Comparison of ENCODE assay signal across 15 cellular contexts in the genomic region with DNA sequence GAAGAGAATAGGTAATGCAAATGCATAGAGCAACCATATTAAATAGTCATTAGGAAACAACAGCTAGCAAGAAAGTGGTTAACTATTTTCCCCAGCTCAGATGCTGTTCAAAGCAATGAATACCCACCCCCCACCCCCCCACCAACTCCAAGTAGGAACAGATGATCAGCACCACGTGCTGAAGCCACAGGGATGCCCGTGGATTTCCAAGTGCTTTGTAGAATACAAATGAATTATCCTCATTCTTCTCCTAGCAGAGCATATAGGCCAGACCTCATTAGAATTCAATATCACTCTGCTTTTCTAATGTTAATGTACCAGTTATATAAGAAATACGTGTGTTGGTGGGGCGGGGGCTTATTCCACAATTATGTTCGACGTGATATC.
DNase-seq lines count a peak whose midpoint lies in the region; ATAC-seq and TF ChIP-seq lines count a peak whose summit lies in the region.
"Had no signal": no experiment of that assay in that cellular context is flagged by ENCODE, and none has a peak within 500 bp of the region (broad histone marks: within the 10 kb centered on the region; RNA-seq: fewer than 3 reads in every experiment).

No MANE protein-coding gene starts in this region.

- peak overlapping the region; percentile 54 to 73 (median 68) for H3K27ac Mint-ChIP-seq in nephron

- H3K36me3 ChIP-seq in HEK293 (ENCODE audit: control insufficient read depth in 2 of 2, insufficient read depth in 1 of 2, low read length in 2 of 2) (no peaks in the 10 kb centered on the region), WERI-Rb-1 (no peaks in the 10 kb centered on the region), tibial artery (no peaks in the 10 kb centered on the region), hepatocyte (replicated peaks; ENCODE audit: insufficient read depth, low read depth) (no peaks in the 10 kb centered on the region)
- H3K36me3 ChIP-seq: ascending aorta, thoracic aorta had no signal

- WGBS in hepatocyte (ENCODE audit: low lambda C conversion rate, missing lambda C conversion rate), result 66% methylated on average over 6 of the region's 6 CpGs

- POLR2A ChIA-PET in HEK293 (lab: Yijun Ruan, JAX), result no interaction called here

- intact Hi-C loops in tibial artery (cut with DNase I; ENCODE audit: low total_unique reads), result no loop called here

- no peak overlapping the region for H2AFZ ChIP-seq in hepatocyte

- DNase-seq in NCI-H2081 treated with DMSO at 0.1 percent for 48 hours (lab: John Stamatoyannopoulos, UW) (peak; percentile 89), WERI-Rb-1 (peak; percentile 39), tibial artery (no peak), coronary artery (ENCODE audit: low spot score) (no peak), hepatocyte (ENCODE audit: low spot score) (no peak)
- DNase-seq: activated CD8-positive, alpha-beta memory T cell treated with anti-CD3 and anti-CD28 coated beads for 24 hours; activated effector memory CD4-positive, alpha-beta T cell treated with Interleukin-2 at 50 U/mL for 16 hours; NCI-H2029 treated with DMSO at 0.1 percent for 48 hours; stimulated activated CD4-positive, alpha-beta T cell treated with anti-CD3 and anti-CD28 coated beads, Interleukin-4, amount 100 ng/mL, for 1 hour; stimulated activated CD8-positive, alpha-beta memory T cell treated with anti-CD3 and anti-CD28 coated beads, Interleukin-4, amount 100 ng/mL, for 48 hours had no signal

- peaks cover 62% of the 10 kb centered on the region for H3K4me1 ChIP-seq in HEK293 (ENCODE audit: control insufficient read depth, insufficient read depth, low read length)
- H3K4me1 ChIP-seq in tibial artery, result no peaks in the 10 kb centered on the region
- no peaks in the 10 kb centered on the region for H3K4me1 ChIP-seq in hepatocyte (ENCODE audit: insufficient read depth)
- H3K4me1 ChIP-seq: ascending aorta had no signal

- H3K4me1 Mint-ChIP-seq in nephron, result peaks cover 48% of the 10 kb centered on the region

- H3K9me3 Mint-ChIP-seq in nephron, result no peaks in the 10 kb centered on the region

- no peak overlapping the region for H3K27ac ChIP-seq in HEK293 (ENCODE audit: extremely low read depth, low read depth, low read length)
- H3K27ac ChIP-seq in WERI-Rb-1, result peak overlapping the region; percentile 80
- H3K27ac ChIP-seq in tibial artery, result no peak overlapping the region
- no peak overlapping the region for H3K27ac ChIP-seq in coronary artery
- H3K27ac ChIP-seq in hepatocyte, result no peak overlapping the region
- H3K27ac ChIP-seq: ascending aorta, thoracic aorta had no signal

- H3K9me2 ChIP-seq in hepatocyte (replicated peaks; ENCODE audit: insufficient read depth), result no peaks in the 10 kb centered on the region

- H3K4me2 ChIP-seq in hepatocyte, result no peak overlapping the region

- H3K27me3 ChIP-seq in WERI-Rb-1 (ENCODE audit: insufficient read depth, low read depth, severe bottlenecking) (no peaks in the 10 kb centered on the region), tibial artery (peaks cover 0 to 3% of the 10 kb centered on the region in 2 donors), hepatocyte (peaks cover 50% of the 10 kb centered on the region)
- H3K27me3 ChIP-seq: ascending aorta had no signal

- no peak overlapping the region for H3K4me3 ChIP-seq in HEK293 (ENCODE audit: low read depth, low read length)
- H3K4me3 ChIP-seq in WERI-Rb-1 (ENCODE audit: low read depth, low read length), result peak overlapping the region; percentile 45
- no peak overlapping the region for H3K4me3 ChIP-seq in tibial artery
- H3K4me3 ChIP-seq in coronary artery, result no peak overlapping the region
- H3K4me3 ChIP-seq in hepatocyte, result no peak overlapping the region
- H3K4me3 ChIP-seq: ascending aorta, thoracic aorta had no signal

- no peaks in the 10 kb centered on the region for H3K79me2 ChIP-seq in hepatocyte

- H3K36me3 Mint-ChIP-seq in nephron (ENCODE audit: low read depth), result no peaks in the 10 kb centered on the region

- no peak for TF ChIP-seq CTCF in HEK293 (tag by site-specific recombination; IDR thresholded peaks at IDR 0.05)
- no peak for TF ChIP-seq CTCF in WERI-Rb-1 (IDR thresholded peaks at IDR 0.05; ENCODE audit: low read depth, low read length)
- no peak for TF ChIP-seq CTCF in nephron (IDR thresholded peaks at IDR 0.05; ENCODE audit: unreplicated experiment in 3 of 3)
- TF ChIP-seq CTCF in tibial artery (IDR thresholded peaks at IDR 0.05), result no peak
- no peak for TF ChIP-seq CTCF in coronary artery (IDR thresholded peaks at IDR 0.05)
- TF ChIP-seq CTCF in hepatocyte (IDR thresholded peaks at IDR 0.05; ENCODE audit: poor library complexity), result no peak

- H3K9me3 ChIP-seq in HEK293 (ENCODE audit: control insufficient read depth, insufficient read depth, low read depth, low read length), result no peaks in the 10 kb centered on the region
- H3K9me3 ChIP-seq in WERI-Rb-1 (ENCODE audit: severe bottlenecking), result no peaks in the 10 kb centered on the region
- H3K9me3 ChIP-seq in tibial artery, result no peaks in the 10 kb centered on the region
- H3K9me3 ChIP-seq in hepatocyte (ENCODE audit: low read depth), result no peaks in the 10 kb centered on the region
- H3K9me3 ChIP-seq: ascending aorta, thoracic aorta had no signal

- peaks cover 12% of the 10 kb centered on the region for H3K27me3 Mint-ChIP-seq in nephron (ENCODE audit: low read depth)

- ATAC-seq in HG02642 (IDR thresholded peaks at IDR 0.05; ENCODE audit: poor library complexity, unreplicated experiment), result no peak

- no peak overlapping the region for H3K4me3 Mint-ChIP-seq in nephron

- H4K20me1 ChIP-seq in hepatocyte (ENCODE audit: insufficient read depth, poor library complexity, severe bottlenecking), result no peaks in the 10 kb centered on the region

- CTCF ChIA-PET in HEK293 (lab: Yijun Ruan, JAX), result interaction anchor here (0.6 to 3.0 kb wide), 4 partner anchors 9 to 369 kb away, joined by 3 to 21 read pairs (median 10); no protein-coding TSS in a partner anchor

TF ChIP-seq in HEK293, 187 proteins besides CTCF, POLR2A, EP300 and RAD21:
- TF ChIP-seq ZNF174 (tag by site-specific recombination; IDR thresholded peaks at IDR 0.05) (no peak), ZNF341 (tag by site-specific recombination; IDR thresholded peaks at IDR 0.05; ENCODE audit: low read depth) (0 out of 2 replicates have a peak, but pooled peaks have one; percentile 36)
- TF ChIP-seq, protein P1, sequence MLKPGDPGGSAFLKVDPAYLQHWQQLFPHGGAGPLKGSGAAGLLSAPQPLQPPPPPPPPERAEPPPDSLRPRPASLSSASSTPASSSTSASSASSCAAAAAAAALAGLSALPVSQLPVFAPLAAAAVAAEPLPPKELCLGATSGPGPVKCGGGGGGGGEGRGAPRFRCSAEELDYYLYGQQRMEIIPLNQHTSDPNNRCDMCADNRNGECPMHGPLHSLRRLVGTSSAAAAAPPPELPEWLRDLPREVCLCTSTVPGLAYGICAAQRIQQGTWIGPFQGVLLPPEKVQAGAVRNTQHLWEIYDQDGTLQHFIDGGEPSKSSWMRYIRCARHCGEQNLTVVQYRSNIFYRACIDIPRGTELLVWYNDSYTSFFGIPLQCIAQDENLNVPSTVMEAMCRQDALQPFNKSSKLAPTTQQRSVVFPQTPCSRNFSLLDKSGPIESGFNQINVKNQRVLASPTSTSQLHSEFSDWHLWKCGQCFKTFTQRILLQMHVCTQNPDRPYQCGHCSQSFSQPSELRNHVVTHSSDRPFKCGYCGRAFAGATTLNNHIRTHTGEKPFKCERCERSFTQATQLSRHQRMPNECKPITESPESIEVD (tag by site-specific recombination; IDR thresholded peaks at IDR 0.05), result no peak

Comparison
In these comparisons a context has a peak if more than half of its experiments do, and no peak if none do; other contexts are left out.
1. DNase-seq: peak in NCI-H2081 treated with DMSO at 0.1 percent for 48 hours (single experiment) and WERI-Rb-1 (single experiment); none in tibial artery (0 of 2), coronary artery (single experiment) and hepatocyte (single experiment).